ENCODE assay signal across 8 cellular contexts in genomic region chr10:79685044-79685685, GRCh38. TPM values are rescaled to one million over a fixed set of nuclear protein-coding genes. Genes with fewer than 3 reads are reported as not detected.
DNase-seq lines count a peak whose midpoint lies in the region; ATAC-seq and TF ChIP-seq lines count a peak whose summit lies in the region.
"Not testable (repeated sequence)": the region's sequence is repeated elsewhere in the genome, so short reads cannot be mapped to it uniquely, and the experiment has no call there.

No MANE protein-coding gene starts in this region.

- H3K27me3 Mint-ChIP-seq in CD8-positive, alpha-beta memory T cell; WTC11 (ENCODE audit: low read depth): not testable (repeated sequence)

- TF ChIP-seq POLR2A in adrenal gland (IDR thresholded peaks at IDR 0.05): not testable (repeated sequence)

- CTCF ChIA-PET in CD8-positive, alpha-beta memory T cell (lab: Charles Lee); WTC11 (lab: Charles Lee): not testable (repeated sequence)

- intact Hi-C loops in adrenal gland (cut with DNase I): not testable (repeated sequence)

- not testable (repeated sequence) for H3K9me3 ChIP-seq in CD8-positive, alpha-beta memory T cell (ENCODE audit: low read length); adrenal gland (replicated peaks in 1 of 3)

- not testable (repeated sequence) for H3K4me3 Mint-ChIP-seq in CD8-positive, alpha-beta memory T cell; WTC11

- peak; percentile 93 for ATAC-seq in GM19455 (IDR thresholded peaks at IDR 0.05; ENCODE audit: unreplicated experiment)
- peak; percentile 97 for ATAC-seq in HG03139 (IDR thresholded peaks at IDR 0.05; ENCODE audit: unreplicated experiment)
- ATAC-seq in WTC11: peak; percentile 98

- not testable (repeated sequence) for H3K9me3 Mint-ChIP-seq in CD8-positive, alpha-beta memory T cell; WTC11

- H3K4me3 ChIP-seq in CD8-positive, alpha-beta memory T cell (ENCODE audit: low read length); adrenal gland: not testable (repeated sequence)

- not testable (repeated sequence) for H3K27ac ChIP-seq in CD8-positive, alpha-beta memory T cell (ENCODE audit: low read depth, low read length); adrenal gland

- H3K36me3 Mint-ChIP-seq in CD8-positive, alpha-beta memory T cell: peaks cover 3 to 31% (median 7%) of the 10 kb centered on the region in 3 donors
- not testable (repeated sequence) for H3K36me3 Mint-ChIP-seq in WTC11

- not testable (repeated sequence) for H3K27ac Mint-ChIP-seq in CD8-positive, alpha-beta memory T cell; WTC11

- TF ChIP-seq CTCF in WTC11 (IDR thresholded peaks at IDR 0.05); adrenal gland (IDR thresholded peaks at IDR 0.05): not testable (repeated sequence)

- not testable (repeated sequence) for H3K4me1 ChIP-seq in CD8-positive, alpha-beta memory T cell (ENCODE audit: insufficient read depth, low read length); adrenal gland (replicated peaks in 1 of 2)

- peak in 4 of 5 donors; percentile 2 to 74 (median 36) for DNase-seq in CD8-positive, alpha-beta memory T cell
- DNase-seq in NCI-H510A treated with DMSO at 0.1 percent for 48 hours (lab: John Stamatoyannopoulos, UW) (peak; percentile 1), WTC11 (ENCODE audit: low spot score) (peak; percentile 52), adrenal gland (peak in 4 of 7 donors; percentile 26 to 57 (median 42)), iris pigment epithelial cell (ENCODE audit: low read depth) (peak; percentile 28)
- DNase-seq in stimulated activated CD4-positive, alpha-beta T cell treated with anti-CD3 and anti-CD28 coated beads, TNF-alpha, amount 100 ng/mL, for 1 hour (ENCODE audit: low read depth in 3 of 3, low spot score in 1 of 3): peak in 2 of 3 donors; percentile 10 to 15

- H3K4me1 Mint-ChIP-seq in CD8-positive, alpha-beta memory T cell; WTC11: not testable (repeated sequence)

- not testable (repeated sequence) for H3K36me3 ChIP-seq in CD8-positive, alpha-beta memory T cell (ENCODE audit: insufficient read depth, low read length); adrenal gland (replicated peaks in 1 of 2)

- not testable (repeated sequence) for H3K27me3 ChIP-seq in CD8-positive, alpha-beta memory T cell (ENCODE audit: insufficient read depth, low read length, poor library complexity, severe bottlenecking); adrenal gland

- POLR2A ChIA-PET in CD8-positive, alpha-beta memory T cell (lab: Charles Lee); WTC11 (lab: Charles Lee): not testable (repeated sequence)

- WGBS in adrenal gland, 4 donors: 87 to 93% (median 88%) methylated on average over 16 to 21 of the region's 21 CpGs

RNA-seq across cellular contexts. Expression of gene NUTM2B, which starts 17.9 kb away (rescaled TPM):
- 1 to 10 TPM in 1 of 2 experiments, under 1 TPM in 1; 0.50 to 1.1 TPM for total RNA-seq in CD8-positive, alpha-beta memory T cell
- not detected for polyA plus RNA-seq in CD8-positive, alpha-beta memory T cell
- total RNA-seq in WTC11 (2021) (0.20 to 0.34 TPM (median 0.34 TPM) in 3 replicates), adrenal gland (1 to 10 TPM in 3 of 8 donors, under 1 TPM in 4, not detected in 1; 0.41 to 1.2 (median 0.83) TPM)
- 10 to 100 TPM in 1 of 3 donors, under 1 TPM in 2; 0.22 to 11.8 (median 0.54) TPM for polyA plus RNA-seq in adrenal gland

Comparison
In these comparisons a context has a peak if more than half of its experiments do, and no peak if none do; other contexts are left out.
1. DNase-seq: peak in every context shown above with its lines; median percentile 52 in WTC11; 42 in adrenal gland; 36 in CD8-positive, alpha-beta memory T cell; 28 in iris pigment epithelial cell; 12 in stimulated activated CD4-positive, alpha-beta T cell treated with anti-CD3 and anti-CD28 coated beads, TNF-alpha, amount 100 ng/mL, for 1 hour; 1 in NCI-H510A treated with DMSO at 0.1 percent for 48 hours.